Comparison of ENCODE assay signal across 29 cellular contexts in the genomic region with DNA sequence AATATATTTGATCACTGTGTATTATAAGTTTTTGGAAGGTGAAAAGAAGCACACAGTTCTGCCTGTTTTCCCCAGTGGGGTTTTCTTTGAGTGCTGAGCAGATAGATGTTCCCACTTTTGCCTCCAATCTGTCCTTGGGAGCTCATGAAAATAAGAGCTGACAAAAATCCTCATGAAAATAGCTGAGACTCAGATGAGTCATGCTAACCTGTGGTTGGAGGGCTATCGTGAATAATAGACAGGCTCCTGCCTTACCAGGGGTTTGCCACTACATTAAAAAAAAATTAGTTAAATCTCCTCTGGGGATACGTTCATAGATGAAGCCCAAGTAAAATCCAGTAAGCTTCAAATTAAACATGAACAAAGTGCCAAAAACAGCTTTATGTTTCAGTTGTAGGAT. TPM values are rescaled to one million over a fixed set of nuclear protein-coding genes. Genes with fewer than 3 reads are reported as not detected.
DNase-seq lines count a peak whose midpoint lies in the region; ATAC-seq, FAIRE-seq and TF ChIP-seq lines count a peak whose summit lies in the region.
"Had no signal": no experiment of that assay in that cellular context is flagged by ENCODE, and none has a peak within 500 bp of the region (broad histone marks: within the 10 kb centered on the region; RNA-seq: fewer than 3 reads in every experiment).

No MANE protein-coding gene starts in this region.

- H3K4me3 Mint-ChIP-seq in activated CD4-positive, alpha-beta T cell treated with anti-CD3 and anti-CD28 coated beads, Interleukin-2, amount 10 ng/mL, durations not matched to agents 24 days and 14 days: no peak overlapping the region
- no peak overlapping the region for H3K4me3 Mint-ChIP-seq in WTC11
- H3K4me3 Mint-ChIP-seq: B cell; naive B cell; T-helper 1 cell treated with Interleukin-12 subunit alpha and Interleukin-12 subunit beta and Interleukin-4 antibody, amounts not matched to agents 30 μg/mL and 1 μg/mL, for 36 hours had no signal

- no peaks in the 10 kb centered on the region for H3K36me3 ChIP-seq in neutrophil

- no peak for ATAC-seq in WTC11
- ATAC-seq: A549, HepG2, left lobe of liver had no signal

- POLR2A ChIA-PET in WTC11 (lab: Charles Lee): no interaction called here

- no peaks in the 10 kb centered on the region for H3K9me3 ChIP-seq in neutrophil

- H3K4me1 Mint-ChIP-seq in activated CD4-positive, alpha-beta T cell treated with anti-CD3 and anti-CD28 coated beads, Interleukin-2, amount 10 ng/mL, durations not matched to agents 24 days and 14 days: peaks cover 32% of the 10 kb centered on the region
- H3K4me1 Mint-ChIP-seq in WTC11: peaks cover 17% of the 10 kb centered on the region

- intact Hi-C loops in activated CD4-positive, alpha-beta T cell treated with anti-CD3 and anti-CD28 coated beads, Interleukin-2, amount 10 ng/mL, durations not matched to agents 24 days and 14 days (cut with micrococcal nuclease): no loop called here

- CTCF ChIA-PET in WTC11 (lab: Charles Lee): no interaction called here

- DNase-seq in activated CD4-positive, alpha-beta T cell treated with anti-CD3 and anti-CD28 coated beads, Interleukin-2, amount 10 ng/mL, durations not matched to agents 24 days and 14 days: peak; percentile 46
- no peak for DNase-seq in activated CD4-positive, alpha-beta T cell treated with anti-CD3 and anti-CD28 coated beads, Interleukin-2, amount 50 U/mL, for 4 hours
- DNase-seq in RCC 7860 (ENCODE audit: low spot score) (peak; percentile 57), choroid plexus epithelial cell (ENCODE audit: low read depth) (peak; percentile 35), WTC11 (ENCODE audit: low spot score) (no peak), OCI-M1 (lab: John Stamatoyannopoulos, UW) (no peak)
- DNase-seq in activated CD4-positive, CD25-positive, alpha-beta regulatory T cell (lab: John Stamatoyannopoulos, UW): no peak
- DNase-seq: activated CD4-positive, alpha-beta T cell treated with anti-CD3 and anti-CD28 coated beads, Interleukin-2, amount 50 U/mL, for 1 hour; anterior cingulate cortex; COR-L47; DMS79 treated with DMSO at 0.1 percent for 48 hours; HCEC 1CT; Kasumi-1; naive B cell; NCI-H1092 treated with DMSO at 0.1 percent for 48 hours; NCI-H1930; NCI-H2227 treated with DMSO at 0.1 percent for 48 hours; RPMI8226; stimulated activated CD4-positive, alpha-beta T cell treated with anti-CD3 and anti-CD28 coated beads, Interleukin-2, amount 100 ng/mL, for 24 hours had no signal

- H3K4me1 ChIP-seq in neutrophil (ENCODE audit: control insufficient read depth in 1 of 2, insufficient read depth in 1 of 2, low read depth in 1 of 2, low read length in 1 of 2): peaks cover 75 to 77% of the 10 kb centered on the region in 2 experiments
- H3K4me1 ChIP-seq: A549 had no signal

- H3K27me3 ChIP-seq in neutrophil: no peaks in the 10 kb centered on the region

- no peaks in the 10 kb centered on the region for H3K27me3 Mint-ChIP-seq in activated CD4-positive, alpha-beta T cell treated with anti-CD3 and anti-CD28 coated beads, Interleukin-2, amount 10 ng/mL, durations not matched to agents 24 days and 14 days
- H3K27me3 Mint-ChIP-seq in WTC11 (ENCODE audit: low read depth): no peaks in the 10 kb centered on the region
- H3K27me3 Mint-ChIP-seq: B cell, naive B cell had no signal

- H3K4me3 ChIP-seq in choroid plexus epithelial cell (ENCODE audit: low read depth, low read length) (no peak overlapping the region), neutrophil (ENCODE audit: low read depth in 1 of 2, low read length in 1 of 2) (no peak overlapping the region)
- H3K4me3 ChIP-seq: A549, smooth muscle cell had no signal

- H3K36me3 Mint-ChIP-seq in activated CD4-positive, alpha-beta T cell treated with anti-CD3 and anti-CD28 coated beads, Interleukin-2, amount 10 ng/mL, durations not matched to agents 24 days and 14 days (ENCODE audit: low read depth): peaks cover 18% of the 10 kb centered on the region
- H3K36me3 Mint-ChIP-seq in WTC11: no peaks in the 10 kb centered on the region

- peak; percentile 90 for FAIRE-seq in RCC 7860 (lab: Jason Lieb, UNC)
- FAIRE-seq: A549, HepG2 had no signal

- H3K9me3 Mint-ChIP-seq in activated CD4-positive, alpha-beta T cell treated with anti-CD3 and anti-CD28 coated beads, Interleukin-2, amount 10 ng/mL, durations not matched to agents 24 days and 14 days: peaks cover 34% of the 10 kb centered on the region
- peaks cover 6% of the 10 kb centered on the region; the same call in 1 of the 2 replicates for H3K9me3 Mint-ChIP-seq in WTC11

- no peak overlapping the region for H3K27ac Mint-ChIP-seq in activated CD4-positive, alpha-beta T cell treated with anti-CD3 and anti-CD28 coated beads, Interleukin-2, amount 10 ng/mL, durations not matched to agents 24 days and 14 days
- H3K27ac Mint-ChIP-seq in WTC11: no peak overlapping the region
- H3K27ac Mint-ChIP-seq: B cell; T-helper 1 cell treated with Interleukin-12 subunit alpha and Interleukin-12 subunit beta and Interleukin-4 antibody, amounts not matched to agents 30 μg/mL and 1 μg/mL, for 36 hours had no signal

- H3K27ac ChIP-seq in neutrophil: peak overlapping the region; percentile 98
- H3K27ac ChIP-seq: A549, HL-60 had no signal

- TF ChIP-seq CTCF in choroid plexus epithelial cell (conservative IDR thresholded peaks at IDR 0.05; ENCODE audit: low read depth, low read length) (no peak), neutrophil (IDR thresholded peaks at IDR 0.05) (no peak), WTC11 (IDR thresholded peaks at IDR 0.05) (no peak)

TF ChIP-seq in WTC11, 78 proteins besides CTCF, POLR2A, EP300 and RAD21:
- TF ChIP-seq STAT6 (CRISPR knock-in tag; conservative IDR thresholded peaks at IDR 0.05; ENCODE audit: low read depth): no peak
- no peak for TF ChIP-seq ATF2 (CRISPR knock-in tag; IDR thresholded peaks at IDR 0.05; ENCODE audit: borderline replicate concordance, low read depth)
- no peak for TF ChIP-seq ZNF138 (CRISPR knock-in tag; conservative IDR thresholded peaks at IDR 0.05)
- TF ChIP-seq GTF2I (CRISPR knock-in tag; conservative IDR thresholded peaks at IDR 0.05): no peak

RNA-seq across cellular contexts. Expression of gene AOAH, which starts 10.9 kb away (rescaled TPM):
- total RNA-seq in activated CD4-positive, alpha-beta T cell treated with anti-CD3 and anti-CD28 coated beads, Interleukin-2, amount 10 ng/mL, durations not matched to agents 24 days and 14 days: 17.6 and 17.8 TPM in 2 replicates
- 0.31 to 0.34 TPM in 2 of 3 replicates, not detected in the other for total RNA-seq in WTC11 (2021)
- total RNA-seq: fibroblast of villous mesenchyme, HepG2, osteocyte, smooth muscle cell had no signal

Comparison
In these comparisons a context has a peak if more than half of its experiments do, and no peak if none do; other contexts are left out.
1. DNase-seq: peak in activated CD4-positive, alpha-beta T cell treated with anti-CD3 and anti-CD28 coated beads, Interleukin-2, amount 10 ng/mL, durations not matched to agents 24 days and 14 days (single experiment), RCC 7860 (single experiment) and choroid plexus epithelial cell (single experiment); none in activated CD4-positive, alpha-beta T cell treated with anti-CD3 and anti-CD28 coated beads, Interleukin-2, amount 50 U/mL, for 4 hours (0 of 2), activated CD4-positive, CD25-positive, alpha-beta regulatory T cell (0 of 4), WTC11 (single experiment) and OCI-M1 (single experiment).
2. RNA of gene AOAH, which starts 10.9 kb away (total RNA-seq): 17.6 to 17.8 TPM in activated CD4-positive, alpha-beta T cell treated with anti-CD3 and anti-CD28 coated beads, Interleukin-2, amount 10 ng/mL, durations not matched to agents 24 days and 14 days; 0.31 to 0.34 TPM in WTC11; every median in the first group is over 10 times any median in the second.